8 cellular contexts compared by ENCODE assay signal in genomic region chr19:44800461-44800860, GRCh38. TPM values are rescaled to one million over a fixed set of nuclear protein-coding genes. Genes with fewer than 3 reads are reported as not detected.
DNase-seq lines count a peak whose midpoint lies in the region; ATAC-seq and TF ChIP-seq lines count a peak whose summit lies in the region.

No MANE protein-coding gene starts in this region.

- H3K4me1 ChIP-seq in adipocyte (ENCODE audit: control insufficient read depth, insufficient read depth, low read length) (no peaks in the 10 kb centered on the region), sigmoid colon (no peaks in the 10 kb centered on the region)

- no peak for TF ChIP-seq POLR2A in sigmoid colon (IDR thresholded peaks at IDR 0.05)

- intact Hi-C loops in left ventricle myocardium superior (cut with micrococcal nuclease), result no loop called here
- intact Hi-C loops in sigmoid colon (cut with DNase I), result loop anchor here (1.0 kb wide), 1 partner anchor 44 kb away; no protein-coding TSS in a partner anchor

- no peak for TF ChIP-seq EP300 in sigmoid colon (IDR thresholded peaks at IDR 0.05)

- DNase-seq in COLO668 (lab: John Stamatoyannopoulos, UW; ENCODE audit: unreplicated experiment), result peak; percentile 87
- peak; percentile 49 for DNase-seq in NCI-H1092 treated with DMSO at 0.1 percent for 48 hours (lab: John Stamatoyannopoulos, UW)
- peak; percentile 54 to 78 (median 74) for DNase-seq in T-helper 1 cell
- DNase-seq in adipocyte (ENCODE audit: low read depth), result peak; percentile 92
- peak; percentile 93 for DNase-seq in left ventricle myocardium superior
- DNase-seq in sigmoid colon, result peak; percentile 91
- no peak for DNase-seq in GOT3 (lab: John Stamatoyannopoulos, UW)

- TF ChIP-seq CTCF in sigmoid colon (IDR thresholded peaks at IDR 0.05), result peak; percentile 91 to 97 (median 94)

- H3K4me3 ChIP-seq in adipocyte (ENCODE audit: low read length) (no peak overlapping the region), sigmoid colon (no peak overlapping the region)

- WGBS in sigmoid colon, 2 donors, result 3% methylated on average over 3 of the region's 3 CpGs

- ATAC-seq in GM21619 (IDR thresholded peaks at IDR 0.05; ENCODE audit: unreplicated experiment), result peak; percentile 56
- peak; percentile 86 for ATAC-seq in left ventricle myocardium superior

- no peaks in the 10 kb centered on the region for H3K36me3 ChIP-seq in adipocyte (ENCODE audit: control insufficient read depth, insufficient read depth, low read length, severe bottlenecking)
- no peaks in the 10 kb centered on the region for H3K36me3 ChIP-seq in sigmoid colon

- no peak overlapping the region for H3K27ac ChIP-seq in sigmoid colon

- no peak overlapping the region for H3K9ac ChIP-seq in adipocyte (ENCODE audit: low read length)

- H3K9me3 ChIP-seq in adipocyte (ENCODE audit: control insufficient read depth, low read length) (peaks cover 10% of the 10 kb centered on the region), sigmoid colon (no peaks in the 10 kb centered on the region)

- no peaks in the 10 kb centered on the region for H3K27me3 ChIP-seq in adipocyte (replicated peaks; ENCODE audit: control insufficient read depth, insufficient read depth, low read length)
- no peaks in the 10 kb centered on the region for H3K27me3 ChIP-seq in sigmoid colon

RNA-seq across cellular contexts. Expression of gene BCAM, which starts 8.4 kb away (rescaled TPM):
- 85.5 TPM for total RNA-seq in left ventricle myocardium superior
- 10 to 100 TPM in 3 of 4 donors, 1 to 10 TPM in 1; 6.1 to 36.3 (median 13.4) TPM for total RNA-seq in sigmoid colon
- polyA plus RNA-seq in sigmoid colon, result 10 to 100 TPM in 1 of 3 donors, 1 to 10 TPM in 2; 1.2 to 19.9 (median 2.1) TPM

RNA-seq across cellular contexts. Expression of gene CBLC, which starts 22.8 kb away (rescaled TPM):
- total RNA-seq in left ventricle myocardium superior, result not detected
- not detected for total RNA-seq in sigmoid colon
- 10 to 100 TPM; 46.8 to 64.5 (median 58.0) TPM for polyA plus RNA-seq in sigmoid colon

RNA-seq across cellular contexts. Expression of gene NECTIN2, which starts 45.6 kb away (rescaled TPM):
- 35.4 TPM for total RNA-seq in left ventricle myocardium superior
- total RNA-seq in sigmoid colon, result 10 to 100 TPM; 16.3 to 39.6 (median 27.3) TPM
- 10 to 100 TPM; 15.6 to 68.6 (median 27.3) TPM for polyA plus RNA-seq in sigmoid colon

RNA-seq across cellular contexts. Expression of gene BCL3, which starts 52.0 kb away (rescaled TPM):
- 14.5 TPM for total RNA-seq in left ventricle myocardium superior
- total RNA-seq in sigmoid colon, result 10 to 100 TPM; 13.9 to 69.0 (median 25.9) TPM
- polyA plus RNA-seq in sigmoid colon, result 100 to 1,000 TPM in 1 of 3 donors, 10 to 100 TPM in 2; 44.4 to 104 (median 64.7) TPM
